ENCODE assay signal across 28 cellular contexts in the genomic region with DNA sequence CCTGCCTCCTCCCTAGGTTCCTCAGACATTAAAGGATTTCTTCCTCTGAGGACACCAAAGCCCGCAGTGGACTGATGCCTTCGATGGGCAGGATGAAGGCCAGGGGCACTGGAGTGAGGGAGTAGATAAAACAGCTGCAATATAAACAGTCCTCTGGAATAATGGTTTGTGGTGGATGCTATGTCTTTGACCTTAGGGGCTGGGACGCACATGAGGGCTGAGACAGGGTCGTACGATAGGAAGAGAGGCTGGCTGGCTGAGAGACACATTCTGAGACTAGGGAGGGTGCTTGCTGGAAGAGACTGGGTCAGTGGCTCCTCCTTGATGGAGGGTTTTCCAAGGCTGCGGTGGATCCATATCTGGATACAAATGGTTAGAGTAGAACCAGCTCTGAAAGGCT. TPM values are rescaled to one million over a fixed set of nuclear protein-coding genes. Genes with fewer than 3 reads are reported as not detected.
DNase-seq lines count a peak whose midpoint lies in the region; ATAC-seq and TF ChIP-seq lines count a peak whose summit lies in the region.
"Had no signal": no experiment of that assay in that cellular context is flagged by ENCODE, and none has a peak within 500 bp of the region (broad histone marks: within the 10 kb centered on the region; RNA-seq: fewer than 3 reads in every experiment).

No MANE protein-coding gene starts in this region.

- ATAC-seq in heart right ventricle, result no peak
- ATAC-seq in sciatic nerve, result no peak
- ATAC-seq: GM12878 had no signal

- no peaks in the 10 kb centered on the region for H3K4me1 Mint-ChIP-seq in glutamatergic neuron (ENCODE audit: low read depth, unreplicated experiment)
- H3K4me1 Mint-ChIP-seq: CD14-positive monocyte; CD4-positive, alpha-beta memory T cell; CD4-positive, CD25-positive, alpha-beta regulatory T cell; CD8-positive, alpha-beta memory T cell had no signal

- H3K27me3 ChIP-seq in heart right ventricle, result peaks cover 0 to 2% (median 0%) of the 10 kb centered on the region in 7 donors
- H3K27me3 ChIP-seq: BE2C, BLaER1 had no signal

- H3K27ac ChIP-seq in heart right ventricle, result no peak overlapping the region
- H3K27ac ChIP-seq: BLaER1 had no signal

- H3K4me3 ChIP-seq in heart right ventricle, result no peak overlapping the region
- H3K4me3 ChIP-seq: BLaER1, GM12878 had no signal

- peak; percentile 35 for DNase-seq in cardiac septum (ENCODE audit: low spot score)
- DNase-seq in heart right ventricle, result no peak
- no peak for DNase-seq in glutamatergic neuron
- peak; percentile 15 for DNase-seq in sciatic nerve (ENCODE audit: low spot score)
- DNase-seq in SK-N-DZ (ENCODE audit: low spot score), result no peak
- no peak for DNase-seq in stimulated activated CD4-positive, alpha-beta T cell treated with anti-CD3 and anti-CD28 coated beads, Interleukin-2, amount 100 ng/mL, for 24 hours
- DNase-seq: 8988T; ACHN; BE2C; C1 segment of cervical spinal cord; CD4-positive, alpha-beta memory T cell; CD4-positive, CD25-positive, alpha-beta regulatory T cell; CD8-positive, alpha-beta memory T cell; COR-L47; DMS 273 treated with DMSO at 0.1 percent for 48 hours; DMS153; DMS53; DMS79; DND-41; EL; GDM1 had no signal

- TF ChIP-seq CTCF in heart right ventricle (IDR thresholded peaks at IDR 0.05) (no peak), glutamatergic neuron (IDR thresholded peaks at IDR 0.05; ENCODE audit: partially characterized antibody, unreplicated experiment) (no peak)

- no peaks in the 10 kb centered on the region for H3K36me3 ChIP-seq in heart right ventricle
- H3K36me3 ChIP-seq: BE2C, BLaER1 had no signal

- intact Hi-C loops in cardiac septum (cut with DNase I) (no loop called here), heart right ventricle (cut with DNase I) (no loop called here), sciatic nerve (cut with DNase I) (loop anchor here (1.0 kb wide), 1 partner anchor 22 kb away; no protein-coding TSS in a partner anchor)

- H3K4me3 Mint-ChIP-seq in glutamatergic neuron (ENCODE audit: unreplicated experiment), result no peak overlapping the region
- H3K4me3 Mint-ChIP-seq: CD14-positive monocyte; CD4-positive, alpha-beta memory T cell; CD4-positive, CD25-positive, alpha-beta regulatory T cell; CD8-positive, alpha-beta memory T cell had no signal

- H3K36me3 Mint-ChIP-seq in glutamatergic neuron (ENCODE audit: unreplicated experiment), result peaks cover 11% of the 10 kb centered on the region
- H3K36me3 Mint-ChIP-seq: CD14-positive monocyte; CD4-positive, CD25-positive, alpha-beta regulatory T cell had no signal

- H3K9me3 ChIP-seq in heart right ventricle, result peaks cover 0 to 8% (median 0%) of the 10 kb centered on the region in 11 donors
- H3K9me3 ChIP-seq: BE2C had no signal

- WGBS in heart right ventricle, 2 donors, result 61 to 72% methylated on average over 6 of the region's 6 CpGs

- H3K4me1 ChIP-seq in heart right ventricle, result peaks cover 0 to 5% (median 0%) of the 10 kb centered on the region in 9 donors
- H3K4me1 ChIP-seq: BLaER1 had no signal

- H3K27ac Mint-ChIP-seq in glutamatergic neuron (ENCODE audit: unreplicated experiment), result peak overlapping the region; percentile 53
- H3K27ac Mint-ChIP-seq: CD8-positive, alpha-beta memory T cell had no signal

- H3K27me3 Mint-ChIP-seq in glutamatergic neuron (ENCODE audit: unreplicated experiment), result peaks cover 17% of the 10 kb centered on the region

- peaks cover 8% of the 10 kb centered on the region for H3K9me3 Mint-ChIP-seq in glutamatergic neuron (ENCODE audit: unreplicated experiment)
- H3K9me3 Mint-ChIP-seq: CD4-positive, alpha-beta memory T cell; CD4-positive, CD25-positive, alpha-beta regulatory T cell; CD8-positive, alpha-beta memory T cell had no signal

RNA-seq across cellular contexts. Expression of a gene that starts 15.7 kb away (rescaled TPM):
- total RNA-seq in cardiac septum, result not detected
- not detected for total RNA-seq in heart right ventricle
- polyA plus RNA-seq in heart right ventricle, result not detected
- not detected for total RNA-seq in glutamatergic neuron (ENCODE audit: unreplicated experiment)
- not detected for total RNA-seq in sciatic nerve
- not detected in 2 replicates for polyA plus RNA-seq in SK-N-DZ (2014; cell fraction: cytosol; rRNA removed)
- polyA plus RNA-seq in SK-N-DZ (2014; cell fraction: nucleus; rRNA removed), result not detected in 2 replicates
- total RNA-seq: A673; CD4-positive, alpha-beta memory T cell; CD4-positive, CD25-positive, alpha-beta regulatory T cell; CD8-positive, alpha-beta memory T cell; Daoy; G401; GM12878 had no signal
- polyA plus RNA-seq: AG04450; CD14-positive monocyte; CD4-positive, alpha-beta memory T cell; CD4-positive, CD25-positive, alpha-beta regulatory T cell; CD8-positive, alpha-beta memory T cell; GM12878 had no signal

RNA-seq across cellular contexts. Expression of a gene that starts 37.2 kb away (rescaled TPM):
- total RNA-seq in cardiac septum (29.1 TPM), heart right ventricle (10 to 100 TPM; 11.2 to 60.2 (median 26.3) TPM), glutamatergic neuron (ENCODE audit: unreplicated experiment) (163 TPM), sciatic nerve (16.6 TPM)
- polyA plus RNA-seq in heart right ventricle, result 10 to 100 TPM; 41.4 to 66.6 TPM
- polyA plus RNA-seq in SK-N-DZ (2014; cell fraction: cytosol; rRNA removed), result 29.4 and 31.5 TPM in 2 replicates
- 24.0 and 26.1 TPM in 2 replicates for polyA plus RNA-seq in SK-N-DZ (2014; cell fraction: nucleus; rRNA removed)

Comparison
In these comparisons a context has a peak if more than half of its experiments do, and no peak if none do; other contexts are left out.
1. DNase-seq: peak in cardiac septum (single experiment) and sciatic nerve (single experiment); none in heart right ventricle (0 of 2), glutamatergic neuron (single experiment), SK-N-DZ (single experiment) and stimulated activated CD4-positive, alpha-beta T cell treated with anti-CD3 and anti-CD28 coated beads, Interleukin-2, amount 100 ng/mL, for 24 hours (0 of 2).